13 cellular contexts compared by ENCODE assay signal in the genomic region with DNA sequence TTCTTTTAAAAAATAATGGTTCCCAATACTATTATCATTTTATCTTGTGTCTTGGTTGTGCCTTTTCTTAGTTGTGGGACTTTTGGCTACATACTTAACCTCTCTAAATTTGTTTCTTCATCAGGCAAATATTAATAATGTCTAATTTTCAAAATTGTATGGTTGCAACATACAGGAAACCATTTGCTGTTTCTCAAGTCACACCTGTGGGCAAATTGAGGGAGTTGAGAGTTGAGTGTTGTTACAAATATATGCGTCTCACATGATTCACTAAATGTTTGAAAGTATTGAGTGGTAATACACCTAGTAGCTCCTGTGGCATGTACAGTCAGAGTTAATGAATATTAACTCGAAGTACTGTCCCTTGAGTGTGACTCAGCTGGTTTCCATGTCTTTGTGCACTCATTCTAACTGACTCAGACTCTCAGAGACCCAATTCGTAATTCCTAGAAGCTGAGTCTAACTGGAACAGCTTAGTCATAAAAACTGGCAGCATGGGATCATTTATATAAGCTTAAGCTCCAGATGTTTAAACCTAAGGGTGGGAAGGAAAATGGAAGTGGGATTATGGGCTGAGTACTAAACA.
DNase-seq lines count a peak whose midpoint lies in the region; ATAC-seq and TF ChIP-seq lines count a peak whose summit lies in the region.
"Had no signal": no experiment of that assay in that cellular context is flagged by ENCODE, and none has a peak within 500 bp of the region (broad histone marks: within the 10 kb centered on the region; RNA-seq: fewer than 3 reads in every experiment).

No MANE protein-coding gene starts in this region.

- H3K9me3 ChIP-seq in osteoblast (ENCODE audit: low read depth, low read length) = no peaks in the 10 kb centered on the region

- ATAC-seq in GM21723 (IDR thresholded peaks at IDR 0.05; ENCODE audit: unreplicated experiment) = no peak
- ATAC-seq in HG03520 (IDR thresholded peaks at IDR 0.05; ENCODE audit: unreplicated experiment) = no peak
- ATAC-seq: GM23338 had no signal

- no peaks in the 10 kb centered on the region for H3K79me2 ChIP-seq in osteoblast (ENCODE audit: insufficient read depth, low read length)

- H2AFZ ChIP-seq in osteoblast (ENCODE audit: low read length) = no peak overlapping the region
- H2AFZ ChIP-seq: GM23338 had no signal

- peaks cover 13% of the 10 kb centered on the region for H3K4me1 ChIP-seq in osteoblast (ENCODE audit: insufficient read depth, low read length)

- H3K27me3 ChIP-seq in osteoblast (ENCODE audit: insufficient read depth, low read length) = no peaks in the 10 kb centered on the region

- DNase-seq in DMS53 (lab: John Stamatoyannopoulos, UW) = peak; percentile 74
- peak; percentile 72 for DNase-seq in OCI-M1 (lab: John Stamatoyannopoulos, UW)
- peak; percentile 59 for DNase-seq in epidermal melanocyte (ENCODE audit: insufficient read length, low spot score)
- DNase-seq in osteoblast (ENCODE audit: insufficient read length, low spot score, missing footprints) = peak; percentile 90
- no peak for DNase-seq in NAMALWA (ENCODE audit: low spot score)
- no peak for DNase-seq in NCI-H510A treated with DMSO at 0.1 percent for 48 hours (lab: John Stamatoyannopoulos, UW)
- DNase-seq: activated CD4-positive, alpha-beta T cell treated with anti-CD3 and anti-CD28 coated beads for 1 hour; effector CD8-positive, alpha-beta T cell; NCI-H1436 treated with DMSO at 0.1 percent for 48 hours; occipital lobe had no signal

- H3K4me2 ChIP-seq in osteoblast (ENCODE audit: insufficient read depth, low read length) = peak overlapping the region; percentile 62
- H3K4me2 ChIP-seq: GM23338 had no signal

- H3K4me3 ChIP-seq in osteoblast (ENCODE audit: insufficient read depth, low read length) = peak overlapping the region; percentile 15
- H3K4me3 ChIP-seq: GM23338 had no signal

- H3K36me3 ChIP-seq in osteoblast (ENCODE audit: insufficient read depth, low read length) = no peaks in the 10 kb centered on the region

- no peak for TF ChIP-seq CTCF in osteoblast (IDR thresholded peaks at IDR 0.05; ENCODE audit: extremely low read depth, low read depth, low read length)

- no peaks in the 10 kb centered on the region for H4K20me1 ChIP-seq in osteoblast (ENCODE audit: insufficient read depth, low read length)

- H3K27ac ChIP-seq in osteoblast (ENCODE audit: low read depth, low read length) = peak overlapping the region; percentile 78

Comparison
In these comparisons a context has a peak if more than half of its experiments do, and no peak if none do; other contexts are left out.
1. DNase-seq: peak in DMS53 (single experiment), OCI-M1 (single experiment), epidermal melanocyte (single experiment) and osteoblast (single experiment); none in NAMALWA (single experiment) and NCI-H510A treated with DMSO at 0.1 percent for 48 hours (single experiment).